Comparison of ENCODE assay signal across 1 cellular context in the genomic region with DNA sequence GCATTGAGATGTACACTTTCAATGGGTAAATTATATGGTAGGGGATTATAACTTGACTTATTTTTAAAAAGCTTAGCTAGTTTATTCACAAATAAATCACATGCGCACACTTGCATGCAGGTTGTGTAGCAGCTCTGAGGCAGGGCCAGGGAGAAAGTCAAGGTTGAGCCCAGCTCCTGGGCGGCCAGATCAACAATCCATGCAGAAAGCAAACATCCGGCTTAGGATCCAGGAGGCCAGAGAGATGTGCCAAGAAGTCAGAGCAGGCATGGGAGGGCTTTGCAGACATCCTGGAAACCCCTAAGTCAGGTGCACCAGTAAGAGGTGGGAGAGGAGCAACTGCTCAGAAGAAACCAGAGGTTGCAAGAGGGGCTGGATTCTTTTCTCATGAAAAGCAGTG.
TF ChIP-seq lines count a peak whose summit lies in the region.

No MANE protein-coding gene starts in this region.

TF ChIP-seq in HepG2, 621 proteins besides CTCF, POLR2A, EP300 and RAD21 (continued from another document):
- TF ChIP-seq, protein P1, sequence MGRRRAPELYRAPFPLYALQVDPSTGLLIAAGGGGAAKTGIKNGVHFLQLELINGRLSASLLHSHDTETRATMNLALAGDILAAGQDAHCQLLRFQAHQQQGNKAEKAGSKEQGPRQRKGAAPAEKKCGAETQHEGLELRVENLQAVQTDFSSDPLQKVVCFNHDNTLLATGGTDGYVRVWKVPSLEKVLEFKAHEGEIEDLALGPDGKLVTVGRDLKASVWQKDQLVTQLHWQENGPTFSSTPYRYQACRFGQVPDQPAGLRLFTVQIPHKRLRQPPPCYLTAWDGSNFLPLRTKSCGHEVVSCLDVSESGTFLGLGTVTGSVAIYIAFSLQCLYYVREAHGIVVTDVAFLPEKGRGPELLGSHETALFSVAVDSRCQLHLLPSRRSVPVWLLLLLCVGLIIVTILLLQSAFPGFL (CRISPR knock-in tag; IDR thresholded peaks at IDR 0.05), result no peak
- peak; percentile 82 for TF ChIP-seq ETV5 (CRISPR knock-in tag; IDR thresholded peaks at IDR 0.05; ENCODE audit: borderline replicate concordance)
- TF ChIP-seq, protein P2, sequence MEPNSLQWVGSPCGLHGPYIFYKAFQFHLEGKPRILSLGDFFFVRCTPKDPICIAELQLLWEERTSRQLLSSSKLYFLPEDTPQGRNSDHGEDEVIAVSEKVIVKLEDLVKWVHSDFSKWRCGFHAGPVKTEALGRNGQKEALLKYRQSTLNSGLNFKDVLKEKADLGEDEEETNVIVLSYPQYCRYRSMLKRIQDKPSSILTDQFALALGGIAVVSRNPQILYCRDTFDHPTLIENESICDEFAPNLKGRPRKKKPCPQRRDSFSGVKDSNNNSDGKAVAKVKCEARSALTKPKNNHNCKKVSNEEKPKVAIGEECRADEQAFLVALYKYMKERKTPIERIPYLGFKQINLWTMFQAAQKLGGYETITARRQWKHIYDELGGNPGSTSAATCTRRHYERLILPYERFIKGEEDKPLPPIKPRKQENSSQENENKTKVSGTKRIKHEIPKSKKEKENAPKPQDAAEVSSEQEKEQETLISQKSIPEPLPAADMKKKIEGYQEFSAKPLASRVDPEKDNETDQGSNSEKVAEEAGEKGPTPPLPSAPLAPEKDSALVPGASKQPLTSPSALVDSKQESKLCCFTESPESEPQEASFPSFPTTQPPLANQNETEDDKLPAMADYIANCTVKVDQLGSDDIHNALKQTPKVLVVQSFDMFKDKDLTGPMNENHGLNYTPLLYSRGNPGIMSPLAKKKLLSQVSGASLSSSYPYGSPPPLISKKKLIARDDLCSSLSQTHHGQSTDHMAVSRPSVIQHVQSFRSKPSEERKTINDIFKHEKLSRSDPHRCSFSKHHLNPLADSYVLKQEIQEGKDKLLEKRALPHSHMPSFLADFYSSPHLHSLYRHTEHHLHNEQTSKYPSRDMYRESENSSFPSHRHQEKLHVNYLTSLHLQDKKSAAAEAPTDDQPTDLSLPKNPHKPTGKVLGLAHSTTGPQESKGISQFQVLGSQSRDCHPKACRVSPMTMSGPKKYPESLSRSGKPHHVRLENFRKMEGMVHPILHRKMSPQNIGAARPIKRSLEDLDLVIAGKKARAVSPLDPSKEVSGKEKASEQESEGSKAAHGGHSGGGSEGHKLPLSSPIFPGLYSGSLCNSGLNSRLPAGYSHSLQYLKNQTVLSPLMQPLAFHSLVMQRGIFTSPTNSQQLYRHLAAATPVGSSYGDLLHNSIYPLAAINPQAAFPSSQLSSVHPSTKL (CRISPR knock-in tag; IDR thresholded peaks at IDR 0.05), result 0 out of 2 replicates have a peak, but pooled peaks have one; percentile 45
- peak; percentile 37; the same call in 1 of the 2 replicates for TF ChIP-seq GABPB1 (CRISPR knock-in tag; IDR thresholded peaks at IDR 0.05)
- TF ChIP-seq CC2D1A (CRISPR knock-in tag; IDR thresholded peaks at IDR 0.05), result no peak
- TF ChIP-seq, protein P3, sequence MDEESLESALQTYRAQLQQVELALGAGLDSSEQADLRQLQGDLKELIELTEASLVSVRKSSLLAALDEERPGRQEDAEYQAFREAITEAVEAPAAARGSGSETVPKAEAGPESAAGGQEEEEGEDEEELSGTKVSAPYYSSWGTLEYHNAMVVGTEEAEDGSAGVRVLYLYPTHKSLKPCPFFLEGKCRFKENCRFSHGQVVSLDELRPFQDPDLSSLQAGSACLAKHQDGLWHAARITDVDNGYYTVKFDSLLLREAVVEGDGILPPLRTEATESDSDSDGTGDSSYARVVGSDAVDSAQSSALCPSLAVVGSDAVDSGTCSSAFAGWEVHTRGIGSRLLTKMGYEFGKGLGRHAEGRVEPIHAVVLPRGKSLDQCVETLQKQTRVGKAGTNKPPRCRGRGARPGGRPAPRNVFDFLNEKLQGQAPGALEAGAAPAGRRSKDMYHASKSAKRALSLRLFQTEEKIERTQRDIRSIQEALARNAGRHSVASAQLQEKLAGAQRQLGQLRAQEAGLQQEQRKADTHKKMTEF (CRISPR knock-in tag; IDR thresholded peaks at IDR 0.05), result no peak
- no peak for TF ChIP-seq POLR2AphosphoS2 (IDR thresholded peaks at IDR 0.05; ENCODE audit: low read depth, low read length)
